9 cellular contexts compared by ENCODE assay signal in the genomic region with DNA sequence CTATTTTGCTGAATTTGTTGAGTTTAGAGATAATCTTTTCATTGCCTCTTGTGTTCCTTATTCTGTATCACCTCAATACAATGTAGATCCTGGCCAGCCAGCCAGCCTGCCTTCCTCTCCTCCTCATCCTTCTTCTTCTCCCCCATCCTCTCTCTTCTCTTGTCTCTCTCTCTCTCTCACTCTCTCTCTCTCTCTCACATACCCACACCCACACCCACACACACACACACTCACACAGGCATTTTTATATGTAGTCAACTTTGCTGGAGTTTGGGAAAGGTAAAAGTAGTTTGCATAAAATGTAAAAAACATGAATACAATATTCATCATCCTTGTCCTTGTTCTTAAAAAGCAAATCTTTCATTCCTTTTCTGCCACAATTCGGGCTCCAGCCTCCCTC.
DNase-seq lines count a peak whose midpoint lies in the region; ATAC-seq, FAIRE-seq and TF ChIP-seq lines count a peak whose summit lies in the region.
"Had no signal": no experiment of that assay in that cellular context is flagged by ENCODE, and none has a peak within 500 bp of the region (broad histone marks: within the 10 kb centered on the region; RNA-seq: fewer than 3 reads in every experiment).

No MANE protein-coding gene starts in this region.

- H3K27ac ChIP-seq in kidney (ENCODE audit: low read depth in 2 of 2, low read length in 2 of 2) = peak overlapping the region; percentile 22 to 61
- no peak overlapping the region for H3K27ac ChIP-seq in smooth muscle cell (ENCODE audit: low read depth)

- H3K27ac Mint-ChIP-seq in activated T-helper 1 cell treated with anti-CD3 and anti-CD28 coated beads, Interleukin-12 subunit alpha, Interleukin-12 subunit beta, Interleukin-2, Interleukin-4 antibody, amounts not matched to agents 30 ng/mL and 10 ng/mL and 1 ng/mL, durations not matched to agents 14 hours and 24 hours and 36 hours = no peak overlapping the region

- H3K9me3 ChIP-seq in ES-I3 (ENCODE audit: control insufficient read depth, insufficient read depth, low read length) (no peaks in the 10 kb centered on the region), kidney (ENCODE audit: control insufficient read depth in 1 of 2, low read length in 2 of 2) (no peaks in the 10 kb centered on the region), smooth muscle cell (replicated peaks; ENCODE audit: low read depth) (no peaks in the 10 kb centered on the region)

- H3K4me2 ChIP-seq in smooth muscle cell = peak overlapping the region; percentile 68

- peaks cover 42% of the 10 kb centered on the region for H3K4me1 Mint-ChIP-seq in activated T-helper 1 cell treated with anti-CD3 and anti-CD28 coated beads, Interleukin-12 subunit alpha, Interleukin-12 subunit beta, Interleukin-2, Interleukin-4 antibody, amounts not matched to agents 30 ng/mL and 10 ng/mL and 1 ng/mL, durations not matched to agents 14 hours and 24 hours and 36 hours (ENCODE audit: low read depth)

- H3K9ac ChIP-seq in ES-I3 (ENCODE audit: low read depth, low read length) = peak overlapping the region; percentile 52; the same call in 1 of the 2 replicates
- peak overlapping the region in 1 of 2 donors; percentile 44 for H3K9ac ChIP-seq in kidney (ENCODE audit: low read length in 2 of 2)
- H3K9ac ChIP-seq in smooth muscle cell (ENCODE audit: low read depth) = no peak overlapping the region

- DNase-seq in activated T-helper 1 cell treated with anti-CD3 and anti-CD28 coated beads, Interleukin-12 subunit alpha, Interleukin-12 subunit beta, Interleukin-2, Interleukin-4 antibody, amounts not matched to agents 30 ng/mL and 10 ng/mL and 1 ng/mL, durations not matched to agents 14 hours and 24 hours and 36 hours (ENCODE audit: low spot score) = no peak
- DNase-seq in kidney (no peak), smooth muscle cell (lab: John Stamatoyannopoulos, UW; ENCODE audit: unreplicated experiment) (no peak), HUDEP-2 (lab: John Stamatoyannopoulos, UW; ENCODE audit: unreplicated experiment in 76 of 76) (no peak)
- DNase-seq in NK-92 treated with Interleukin-12 subunit alpha and Interleukin-12 subunit beta, amount 100 ng/mL, for 24 hours (lab: John Stamatoyannopoulos, UW) = no peak
- DNase-seq: NCI-H510A, T-helper 9 cell had no signal

- H4K20me1 ChIP-seq in smooth muscle cell (ENCODE audit: low read depth) = no peaks in the 10 kb centered on the region

- TF ChIP-seq CTCF in kidney (IDR thresholded peaks at IDR 0.05; ENCODE audit: borderline replicate concordance, extremely low read depth, insufficient read depth) (no peak), smooth muscle cell (IDR thresholded peaks at IDR 0.05; ENCODE audit: borderline replicate concordance, insufficient read depth, poor library complexity, severe bottlenecking) (no peak)

- H3K4me1 ChIP-seq in ES-I3 (ENCODE audit: insufficient read depth, low read length) (peaks cover 3% of the 10 kb centered on the region; the same call in 1 of the 2 replicates), kidney (ENCODE audit: control insufficient read depth in 1 of 2, insufficient read depth in 1 of 2, low read depth in 1 of 2, low read length in 2 of 2) (peaks cover 4 to 6% of the 10 kb centered on the region in 2 donors), smooth muscle cell (ENCODE audit: low read depth) (peaks cover 4% of the 10 kb centered on the region)

- intact Hi-C loops in activated T-helper 1 cell treated with anti-CD3 and anti-CD28 coated beads, Interleukin-12 subunit alpha, Interleukin-12 subunit beta, Interleukin-2, Interleukin-4 antibody, amounts not matched to agents 30 ng/mL and 10 ng/mL and 1 ng/mL, durations not matched to agents 14 hours and 24 hours and 36 hours (cut with micrococcal nuclease) = no loop called here
- intact Hi-C loops in kidney (cut with DNase I) = no loop called here

- peaks cover 6% of the 10 kb centered on the region for H3K36me3 Mint-ChIP-seq in activated T-helper 1 cell treated with anti-CD3 and anti-CD28 coated beads, Interleukin-12 subunit alpha, Interleukin-12 subunit beta, Interleukin-2, Interleukin-4 antibody, amounts not matched to agents 30 ng/mL and 10 ng/mL and 1 ng/mL, durations not matched to agents 14 hours and 24 hours and 36 hours (ENCODE audit: low read depth)

- H2AFZ ChIP-seq in smooth muscle cell (ENCODE audit: low read depth) = peak overlapping the region; percentile 55

- 88% methylated on average over 1 of the region's 1 CpG for WGBS in smooth muscle cell (ENCODE audit: low lambda C conversion rate)

- no peak for ATAC-seq in GM21423 (IDR thresholded peaks at IDR 0.05; ENCODE audit: unreplicated experiment)

- peak overlapping the region; percentile 60 for H3K4me3 Mint-ChIP-seq in activated T-helper 1 cell treated with anti-CD3 and anti-CD28 coated beads, Interleukin-12 subunit alpha, Interleukin-12 subunit beta, Interleukin-2, Interleukin-4 antibody, amounts not matched to agents 30 ng/mL and 10 ng/mL and 1 ng/mL, durations not matched to agents 14 hours and 24 hours and 36 hours

- no peaks in the 10 kb centered on the region for H3K79me2 ChIP-seq in smooth muscle cell (ENCODE audit: low read depth)

- H3F3A ChIP-seq in smooth muscle cell (ENCODE audit: low read depth) = no peaks in the 10 kb centered on the region

- H3K4me3 ChIP-seq in kidney (ENCODE audit: low read length in 2 of 2) (peak overlapping the region; percentile 42 to 45), smooth muscle cell (no peak overlapping the region)

- H3K9me3 Mint-ChIP-seq in activated T-helper 1 cell treated with anti-CD3 and anti-CD28 coated beads, Interleukin-12 subunit alpha, Interleukin-12 subunit beta, Interleukin-2, Interleukin-4 antibody, amounts not matched to agents 30 ng/mL and 10 ng/mL and 1 ng/mL, durations not matched to agents 14 hours and 24 hours and 36 hours = peaks cover 9% of the 10 kb centered on the region

- H3K36me3 ChIP-seq in ES-I3 (ENCODE audit: insufficient read depth, low read length) = no peaks in the 10 kb centered on the region
- H3K36me3 ChIP-seq in kidney (ENCODE audit: control insufficient read depth in 1 of 2, insufficient read depth in 2 of 2, low read length in 2 of 2) = no peaks in the 10 kb centered on the region
- H3K36me3 ChIP-seq in smooth muscle cell (ENCODE audit: low read depth) = no peaks in the 10 kb centered on the region

- no peaks in the 10 kb centered on the region for H3K27me3 ChIP-seq in smooth muscle cell (ENCODE audit: low read depth)

- peaks cover 2% of the 10 kb centered on the region for H3K27me3 Mint-ChIP-seq in activated T-helper 1 cell treated with anti-CD3 and anti-CD28 coated beads, Interleukin-12 subunit alpha, Interleukin-12 subunit beta, Interleukin-2, Interleukin-4 antibody, amounts not matched to agents 30 ng/mL and 10 ng/mL and 1 ng/mL, durations not matched to agents 14 hours and 24 hours and 36 hours (ENCODE audit: insufficient read depth)

- no peak for FAIRE-seq in kidney (lab: Jason Lieb, UNC)
